In genomic region chr22:24001314-24001713, GRCh38 we compare ENCODE assay signal across 1 cellular context.
TF ChIP-seq lines count a peak whose summit lies in the region.

No MANE protein-coding gene starts in this region.

TF ChIP-seq in GM12878, 131 proteins besides CTCF, POLR2A, EP300 and RAD21:
- no peak for TF ChIP-seq MYB (IDR thresholded peaks at IDR 0.05; ENCODE audit: borderline replicate concordance, low read depth, low read length)
- TF ChIP-seq NFIC (IDR thresholded peaks at IDR 0.05; ENCODE audit: low read depth, low read length), result no peak
- TF ChIP-seq ZBTB4 (CRISPR knock-in tag; IDR thresholded peaks at IDR 0.05), result no peak
- no peak for TF ChIP-seq NFXL1 (IDR thresholded peaks at IDR 0.05; ENCODE audit: borderline replicate concordance)
- TF ChIP-seq NKRF (conservative IDR thresholded peaks at IDR 0.05), result no peak
- TF ChIP-seq BCLAF1 (IDR thresholded peaks at IDR 0.05), result no peak
- TF ChIP-seq ETV6 (conservative IDR thresholded peaks at IDR 0.05 in 1 of 2, IDR thresholded peaks at IDR 0.05 in 1 of 2; ENCODE audit: borderline replicate concordance in 1 of 2, low read depth in 1 of 2), result no peak
- TF ChIP-seq IRF4 (IDR thresholded peaks at IDR 0.05; ENCODE audit: low read depth, low read length), result no peak
- no peak for TF ChIP-seq ZNF207 (IDR thresholded peaks at IDR 0.05; ENCODE audit: borderline replicate concordance)
- no peak for TF ChIP-seq ATF3 (IDR thresholded peaks at IDR 0.05; ENCODE audit: borderline replicate concordance, extremely low read depth, low read depth, low read length)
- no peak for TF ChIP-seq HCFC1 (IDR thresholded peaks at IDR 0.05; ENCODE audit: low read length)
